8 cellular contexts compared by ENCODE assay signal in the genomic region with DNA sequence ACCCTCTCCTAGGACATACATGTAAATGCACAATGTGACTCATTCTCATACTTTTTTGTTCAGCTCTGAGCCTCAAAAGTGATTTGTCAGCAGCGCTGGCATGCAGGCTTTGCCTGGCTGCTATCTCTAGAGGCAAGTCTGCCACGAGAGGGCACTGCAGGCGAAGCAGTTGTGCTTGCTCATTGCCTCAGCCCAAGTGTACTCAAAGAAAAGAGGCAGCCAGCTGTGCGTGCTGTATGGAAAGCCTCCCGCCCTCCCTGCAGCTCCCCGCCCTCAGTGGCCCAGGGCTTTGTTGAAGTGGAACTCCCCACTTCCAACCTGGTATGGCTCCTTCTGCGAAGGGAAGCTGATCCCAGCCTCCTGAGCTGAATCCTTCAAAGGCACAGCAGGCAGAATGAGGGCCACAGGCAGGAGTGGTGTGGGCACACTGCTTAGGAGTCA. TPM values are rescaled to one million over a fixed set of nuclear protein-coding genes. Genes with fewer than 3 reads are reported as not detected.
DNase-seq lines count a peak whose midpoint lies in the region; ATAC-seq and TF ChIP-seq lines count a peak whose summit lies in the region.

No MANE protein-coding gene starts in this region.

- TF ChIP-seq CTCF in Calu3 (IDR thresholded peaks at IDR 0.05; ENCODE audit: unreplicated experiment) (peak; percentile 89), brain (conservative IDR thresholded peaks at IDR 0.05) (peak; percentile 91 to 95)

- H3K4me2 ChIP-seq in skeletal muscle satellite cell (ENCODE audit: low read length), result peak overlapping the region; percentile 3

- H3K36me3 Mint-ChIP-seq in Calu3 (ENCODE audit: insufficient read depth, unreplicated experiment), result peaks cover 41% of the 10 kb centered on the region
- peaks cover 75% of the 10 kb centered on the region for H3K36me3 Mint-ChIP-seq in brain

- H3K27ac ChIP-seq in iPS DF 6.9 (ENCODE audit: low read length), result no peak overlapping the region

- WGBS in iPS DF 6.9 (ENCODE audit: insufficient coverage, insufficient read length), result no CpG with 5 or more reads among the region's 7 CpGs

- no peak overlapping the region for H3K4me3 Mint-ChIP-seq in Calu3 (ENCODE audit: low read depth, unreplicated experiment)
- H3K4me3 Mint-ChIP-seq in brain, result peak overlapping the region in 2 of 5 experiments; percentile 20 to 57

- no TSS peak for BruUV-seq in Calu3 (replicated peaks; lab: Mats Ljungman, UMichigan)

- H3K27ac Mint-ChIP-seq in Calu3 (ENCODE audit: unreplicated experiment) (no peak overlapping the region), brain (peak overlapping the region; percentile 70 to 90 (median 86))

- ATAC-seq in HG03095 (IDR thresholded peaks at IDR 0.05; ENCODE audit: unreplicated experiment), result no peak

- no peaks in the 10 kb centered on the region for H3K4me1 Mint-ChIP-seq in Calu3 (ENCODE audit: low read depth, unreplicated experiment)
- H3K4me1 Mint-ChIP-seq in brain, result peaks cover 27% of the 10 kb centered on the region

- H3K4me1 ChIP-seq in iPS DF 6.9 (ENCODE audit: control insufficient read depth, insufficient read depth, low read length) (no peaks in the 10 kb centered on the region), skeletal muscle satellite cell (ENCODE audit: control insufficient read depth, insufficient read depth, low read length) (peaks cover 18% of the 10 kb centered on the region)

- H3K27me3 Mint-ChIP-seq in Calu3 (ENCODE audit: unreplicated experiment) (no peaks in the 10 kb centered on the region), brain (no peaks in the 10 kb centered on the region)

- CTCF ChIA-PET in Calu3 (lab: Charles Lee), result interaction anchor here (0.6 to 2.2 kb wide), 9 partner anchors 10 to 287 kb away, joined by 3 to 23 read pairs (median 4); a partner anchor contains a TSS

- H3K9me3 Mint-ChIP-seq in Calu3 (ENCODE audit: low read depth, unreplicated experiment) (no peaks in the 10 kb centered on the region), brain (peaks cover 0 to 4% (median 0%) of the 10 kb centered on the region in 5 experiments)

- H3K36me3 ChIP-seq in iPS DF 6.9 (ENCODE audit: control insufficient read depth, insufficient read depth, low read length) (peaks cover 9% of the 10 kb centered on the region; the same call in 1 of the 2 replicates), skeletal muscle satellite cell (ENCODE audit: insufficient read depth, low read length) (peaks cover 61% of the 10 kb centered on the region)

- peak overlapping the region; percentile 26 for H3K9ac ChIP-seq in skeletal muscle satellite cell (ENCODE audit: low read depth, low read length)

- intact Hi-C loops in Calu3 (cut with micrococcal nuclease; ENCODE audit: unreplicated experiment), result loop anchor here (1.0 to 2.0 kb wide), 2 partner anchors 183 to 192 kb away; no protein-coding TSS in a partner anchor

- H3K9me3 ChIP-seq in iPS DF 6.9 (ENCODE audit: control insufficient read depth, insufficient read depth, low read length) (no peaks in the 10 kb centered on the region), skeletal muscle satellite cell (replicated peaks; ENCODE audit: low read length) (no peaks in the 10 kb centered on the region)

- H3K4me3 ChIP-seq in iPS DF 6.9 (ENCODE audit: low read length) (no peak overlapping the region), skeletal muscle satellite cell (ENCODE audit: low read length) (no peak overlapping the region)

- DNase-seq in Calu3 (peak; percentile 88), HCEC 1CT (peak; percentile 92), NCI-H2081 (lab: John Stamatoyannopoulos, UW) (peak; percentile 86 to 91), UCSD-AML1 (lab: John Stamatoyannopoulos, UW; ENCODE audit: unreplicated experiment) (peak; percentile 71), iPS DF 6.9 (ENCODE audit: low read depth, low spot score) (peak; percentile 57)

- H3K27me3 ChIP-seq in iPS DF 6.9 (ENCODE audit: control insufficient read depth, insufficient read depth, low read length) (no peaks in the 10 kb centered on the region), skeletal muscle satellite cell (ENCODE audit: control insufficient read depth, insufficient read depth, low read length) (no peaks in the 10 kb centered on the region)

RNA-seq across cellular contexts. Expression of a gene that starts 16.3 kb away (rescaled TPM):
- total RNA-seq in Calu3 (2022), result 41.9 and 42.1 TPM in 2 replicates
- 48.2 TPM for polyA plus RNA-seq in brain (ENCODE audit: insufficient read depth, low read depth, low replicate concordance)
- 45.1 and 54.4 TPM in 2 replicates for total RNA-seq in skeletal muscle satellite cell (2012; rRNA removed)

RNA-seq across cellular contexts. Expression of a gene that starts 16.5 kb away (rescaled TPM):
- 86.6 and 96.3 TPM in 2 replicates for total RNA-seq in Calu3 (2022)
- polyA plus RNA-seq in brain (ENCODE audit: insufficient read depth, low read depth, low replicate concordance), result 94.7 TPM
- total RNA-seq in skeletal muscle satellite cell (2012; rRNA removed), result 23.1 and 24.0 TPM in 2 replicates

RNA-seq across cellular contexts. Expression of a gene that starts 53.8 kb away (rescaled TPM):
- 10.6 and 11.0 TPM in 2 replicates for total RNA-seq in Calu3 (2022)
- polyA plus RNA-seq in brain (ENCODE audit: insufficient read depth, low read depth, low replicate concordance), result 15.5 TPM
- 6.3 and 9.1 TPM in 2 replicates for total RNA-seq in skeletal muscle satellite cell (2012; rRNA removed)
